Comparison of ENCODE assay signal across 8 cellular contexts in genomic region chr22:39349967-39350802, GRCh38. TPM values are rescaled to one million over a fixed set of nuclear protein-coding genes. Genes with fewer than 3 reads are reported as not detected.
A peak's percentile ranks its signal among the peaks of the same experiment; 100 is the strongest.
DNase-seq lines count a peak whose midpoint lies in the region; ATAC-seq and TF ChIP-seq lines count a peak whose summit lies in the region.

Gene SYNGR1, plus strand, starts transcription at chr22:39349991. Its CDS starts 20 bp downstream, at chr22:39350011.

- H3K27me3 ChIP-seq in neutrophil, result peaks cover 7% of the 10 kb centered on the region

- H3K27ac ChIP-seq in neutrophil, result peak within 1 kb of the TSS; percentile 33

- peaks cover 25 to 28% of the 10 kb centered on the region in 2 experiments for H3K4me1 ChIP-seq in neutrophil (ENCODE audit: control insufficient read depth in 1 of 2, insufficient read depth in 1 of 2, low read depth in 1 of 2, low read length in 1 of 2)

- no peak for ATAC-seq in HG03520 (IDR thresholded peaks at IDR 0.05; ENCODE audit: unreplicated experiment)

- TF ChIP-seq CTCF in WI38 (IDR thresholded peaks at IDR 0.05; ENCODE audit: low read depth, low read length) (no peak), fibroblast of the aortic adventitia (IDR thresholded peaks at IDR 0.05; ENCODE audit: insufficient read depth, low read length) (no peak), neutrophil (IDR thresholded peaks at IDR 0.05) (no peak)

- DNase-seq in NCI-H1417 (lab: John Stamatoyannopoulos, UW) (peak in 2 of 3 experiments; percentile 31 to 59), NCI-H1417 treated with DMSO at 0.1 percent for 48 hours (lab: John Stamatoyannopoulos, UW) (no peak), fibroblast of the aortic adventitia (ENCODE audit: low read depth) (no peak), NCI-H187 treated with DMSO at 0.1 percent for 48 hours (lab: John Stamatoyannopoulos, UW) (no peak), NCI-H2081 (lab: John Stamatoyannopoulos, UW) (no peak)

- no peaks in the 10 kb centered on the region for H3K9me3 ChIP-seq in neutrophil

- peak within 1 kb of the TSS; percentile 76 for H3K4me3 ChIP-seq in WI38 (ENCODE audit: low read depth, low read length)
- H3K4me3 ChIP-seq in fibroblast of the aortic adventitia (ENCODE audit: low read depth, low read length), result peak within 1 kb of the TSS; percentile 73
- H3K4me3 ChIP-seq in neutrophil (ENCODE audit: low read depth in 1 of 2, low read length in 1 of 2), result peak within 1 kb of the TSS; percentile 62 to 64

- no peaks in the 10 kb centered on the region for H3K36me3 ChIP-seq in neutrophil

RNA-seq across cellular contexts. Expression of gene SYNGR1, which starts in this region (rescaled TPM):
- total RNA-seq in fibroblast of the aortic adventitia (ENCODE audit: low replicate concordance), result 3.9 and 14.2 TPM in 2 replicates

Comparison
In these comparisons a context has a peak if more than half of its experiments do, and no peak if none do; other contexts are left out.
1. DNase-seq: peak in NCI-H1417 (2 of 3); none in NCI-H1417 treated with DMSO at 0.1 percent for 48 hours (single experiment), fibroblast of the aortic adventitia (single experiment), NCI-H187 treated with DMSO at 0.1 percent for 48 hours (single experiment) and NCI-H2081 (0 of 2).
2. Peak in every context shown above with its lines, with median percentiles within 50 percentile points of each other: H3K4me3 ChIP-seq.